ENCODE assay signal across 7 cellular contexts in genomic region chr15:55741592-55742497, GRCh38. TPM values are rescaled to one million over a fixed set of nuclear protein-coding genes. Genes with fewer than 3 reads are reported as not detected.
DNase-seq lines count a peak whose midpoint lies in the region; FAIRE-seq and TF ChIP-seq lines count a peak whose summit lies in the region.

No MANE protein-coding gene starts in this region.

- no peak overlapping the region for H4K5ac ChIP-seq in H1 (ENCODE audit: insufficient read length, low read depth, low read length)

- no peak for TF ChIP-seq POLR2A in H1 (IDR thresholded peaks at IDR 0.05; ENCODE audit: control extremely low read depth in 1 of 2, low read depth in 2 of 2, low read length in 2 of 2)
- no peak for TF ChIP-seq POLR2A in H54 (IDR thresholded peaks at IDR 0.05; ENCODE audit: low read depth, low read length)

- H3K9me3 ChIP-seq in OCI-LY3 (ENCODE audit: insufficient read depth, low read length): no peaks in the 10 kb centered on the region
- H3K9me3 ChIP-seq in H1 (ENCODE audit: insufficient read depth in 2 of 2, low read depth in 1 of 2, low read length in 1 of 2): no peaks in the 10 kb centered on the region
- no peaks in the 10 kb centered on the region for H3K9me3 ChIP-seq in muscle layer of colon (ENCODE audit: low read length)

- no peak for TF ChIP-seq RAD21 in H1 (IDR thresholded peaks at IDR 0.05 in 1 of 2, conservative IDR thresholded peaks at IDR 0.05 in 1 of 2; ENCODE audit: low read depth in 2 of 2, low read length in 2 of 2)

- H2BK12ac ChIP-seq in H1 (ENCODE audit: low read depth, low read length): no peak overlapping the region

- H3K27ac ChIP-seq in OCI-LY3 (ENCODE audit: low read length): no peak overlapping the region
- no peak overlapping the region for H3K27ac ChIP-seq in H1 (ENCODE audit: low read depth, low read length)
- H3K27ac ChIP-seq in muscle layer of colon (ENCODE audit: low read depth, low read length): peak overlapping the region; percentile 39

- H3K23ac ChIP-seq in H1 (ENCODE audit: insufficient read length): no peak overlapping the region

- H3K36me3 ChIP-seq in H7 (replicated peaks; ENCODE audit: control insufficient read depth, insufficient read depth, low read length) (no peaks in the 10 kb centered on the region), OCI-LY3 (replicated peaks; ENCODE audit: low read depth, low read length) (no peaks in the 10 kb centered on the region), H1 (ENCODE audit: control insufficient read depth in 2 of 4, insufficient read depth in 4 of 4, low read length in 3 of 4) (peaks cover 0 to 3% (median 0%) of the 10 kb centered on the region in 4 experiments; a peak in 1 of 8 replicates), muscle layer of colon (ENCODE audit: insufficient read depth, low read length) (no peaks in the 10 kb centered on the region)

- H3K14ac ChIP-seq in H1 (ENCODE audit: insufficient read length): no peak overlapping the region

- H2BK20ac ChIP-seq in H1 (ENCODE audit: low read length): no peak overlapping the region

- WGBS in H1 (ENCODE audit: extremely low coverage in 1 of 2, insufficient coverage in 1 of 2, insufficient read length in 1 of 2, insufficient replicate concordance in 2 of 2, low coverage in 1 of 2, low lambda C conversion rate in 2 of 2, missing lambda C conversion rate in 1 of 2), 2 experiments: 6% methylated on average over 46 of the region's 46 CpGs; no CpG with 5 or more reads in 1 of the 2 experiments

- H2BK5ac ChIP-seq in H1 (ENCODE audit: low read depth, low read length): no peak overlapping the region

- H3K27me3 ChIP-seq in H7 (ENCODE audit: control insufficient read depth, insufficient read depth, low read length): peaks cover 86% of the 10 kb centered on the region
- H3K27me3 ChIP-seq in OCI-LY3 (ENCODE audit: low read depth, low read length): 0 out of 2 replicates have a peak, but pooled peaks cover 3% of the 10 kb centered on the region
- peaks cover 67 to 91% (median 86%) of the 10 kb centered on the region in 4 experiments for H3K27me3 ChIP-seq in H1 (replicated peaks in 1 of 4; ENCODE audit: control insufficient read depth in 3 of 4, extremely low read depth in 1 of 4, insufficient read depth in 3 of 4, low read length in 3 of 4)
- peaks cover 20 to 23% of the 10 kb centered on the region in 2 donors for H3K27me3 ChIP-seq in muscle layer of colon (ENCODE audit: control insufficient read depth in 1 of 2, insufficient read depth in 2 of 2, low read length in 2 of 2)

- H2BK120ac ChIP-seq in H1 (replicated peaks; ENCODE audit: low read depth, low read length): no peak overlapping the region

- no peak overlapping the region for H3K4ac ChIP-seq in H1 (replicated peaks; ENCODE audit: insufficient read length, low read depth, low read length)

- peak overlapping the region; percentile 32 for H3K4me2 ChIP-seq in OCI-LY3 (ENCODE audit: low read length)
- peak overlapping the region; percentile 57 to 89 for H3K4me2 ChIP-seq in H1 (ENCODE audit: insufficient read depth in 1 of 2, low read depth in 2 of 2, low read length in 2 of 2)

- POLR2A ChIA-PET in H1 (lab: Charles Lee; ENCODE audit: partially characterized antibody): no interaction called here

- TF ChIP-seq EP300 in H1 (IDR thresholded peaks at IDR 0.05; ENCODE audit: borderline replicate concordance in 1 of 2, low read depth in 2 of 2, low read length in 2 of 2): no peak

- no peaks in the 10 kb centered on the region for H4K20me1 ChIP-seq in OCI-LY3 (ENCODE audit: insufficient read depth, low read length)
- peaks cover 10 to 22% of the 10 kb centered on the region in 2 experiments for H4K20me1 ChIP-seq in H1 (replicated peaks in 1 of 2; ENCODE audit: control insufficient read depth in 1 of 2, insufficient read depth in 2 of 2, low read length in 2 of 2)

- no peak overlapping the region for H3K9ac ChIP-seq in OCI-LY3 (ENCODE audit: low read length)
- H3K9ac ChIP-seq in H1 (replicated peaks in 1 of 4; ENCODE audit: extremely low read depth in 1 of 4, low read depth in 3 of 4, low read length in 3 of 4): peak overlapping the region in 2 of 4 experiments; percentile 68 to 83; a peak in 3 of 7 replicates
- H3K9ac ChIP-seq in muscle layer of colon (ENCODE audit: low read length): no peak overlapping the region

- no peaks in the 10 kb centered on the region for H3K79me1 ChIP-seq in H1 (ENCODE audit: low read depth, low read length)

- CTCF ChIA-PET in H1 (lab: Charles Lee; ENCODE audit: partially characterized antibody): interaction anchor here (0.5 to 2.1 kb wide), 3 partner anchors 32 to 503 kb away, joined by 3 to 4 read pairs (median 3); no protein-coding TSS in a partner anchor

- H4K8ac ChIP-seq in H1 (ENCODE audit: extremely low read depth, insufficient read depth, low read length): peak overlapping the region; percentile 93; the same call in 1 of the 2 replicates

- no peak overlapping the region for H4K91ac ChIP-seq in H1 (replicated peaks; ENCODE audit: insufficient read length, low read length)

- TF ChIP-seq CTCF in OCI-LY3 (IDR thresholded peaks at IDR 0.05; ENCODE audit: low read depth, low read length): no peak
- no peak; a peak in 1 of 4 replicates for TF ChIP-seq CTCF in H1 (IDR thresholded peaks at IDR 0.05; ENCODE audit: control extremely low read depth in 1 of 3, insufficient read depth in 1 of 3, low read depth in 1 of 3, low read length in 3 of 3)

- H3K4me3 ChIP-seq in H7 (ENCODE audit: insufficient read depth, low read depth, low read length) (peak overlapping the region; percentile 57), OCI-LY3 (ENCODE audit: low read length) (peak overlapping the region; percentile 48), H1 (ENCODE audit: extremely low read depth in 1 of 4, insufficient read depth in 2 of 4, low read depth in 3 of 4, low read length in 4 of 4) (peak overlapping the region; percentile 34 to 78 (median 52)), muscle layer of colon (ENCODE audit: low read depth in 1 of 2, low read length in 2 of 2) (peak overlapping the region; percentile 62)

- no peak overlapping the region for H3K18ac ChIP-seq in H1 (ENCODE audit: extremely low read depth, low read length)

- no peaks in the 10 kb centered on the region for H3K4me1 ChIP-seq in OCI-LY3 (ENCODE audit: low read length)
- peaks cover 0 to 5% (median 2%) of the 10 kb centered on the region in 4 experiments; a peak in 4 of 7 replicates for H3K4me1 ChIP-seq in H1 (replicated peaks in 1 of 4; ENCODE audit: control insufficient read depth in 3 of 4, insufficient read depth in 4 of 4, low read length in 3 of 4)
- peaks cover 18% of the 10 kb centered on the region for H3K4me1 ChIP-seq in muscle layer of colon (ENCODE audit: insufficient read depth, low read length)

- no peak overlapping the region for H3K56ac ChIP-seq in H1 (replicated peaks; ENCODE audit: insufficient read length, low read depth, low read length)

- DNase-seq in H7: peak; percentile 72
- peak in 1 of 2 experiments; percentile 60 for DNase-seq in H1 (ENCODE audit: low read depth in 1 of 2, low spot score in 2 of 2)
- DNase-seq in SW480 (ENCODE audit: low spot score): no peak
- DNase-seq in GM19238 (ENCODE audit: insufficient read length, low spot score): no peak
- DNase-seq in H54 (ENCODE audit: insufficient read length, low spot score): no peak

- H3K79me2 ChIP-seq in OCI-LY3 (ENCODE audit: low read length): no peaks in the 10 kb centered on the region
- H3K79me2 ChIP-seq in H1 (ENCODE audit: control insufficient read depth in 1 of 2, insufficient read depth in 2 of 2, low read length in 2 of 2): no peaks in the 10 kb centered on the region

- H2AK5ac ChIP-seq in H1 (ENCODE audit: low read depth, low read length): no peak overlapping the region

- H3K23me2 ChIP-seq in H1 (ENCODE audit: low read depth, low read length): peaks cover 5% of the 10 kb centered on the region; the same call in 1 of the 2 replicates

- H2AFZ ChIP-seq in OCI-LY3 (ENCODE audit: low read depth, low read length): no peak overlapping the region
- H2AFZ ChIP-seq in H1 (ENCODE audit: low read length): no peak overlapping the region

- FAIRE-seq in H1 (lab: Jason Lieb, UNC) (peak; percentile 86), H54 (lab: Jason Lieb, UNC) (no peak)

- no peak overlapping the region for H2BK15ac ChIP-seq in H1 (ENCODE audit: low read length)

TF ChIP-seq in H1, 55 proteins besides CTCF, POLR2A, EP300 and RAD21:
- 0 out of 2 replicates have a peak, but pooled peaks have one; percentile 43 for TF ChIP-seq RBBP5 (IDR thresholded peaks at IDR 0.05; ENCODE audit: borderline replicate concordance, low read depth, low read length)
- TF ChIP-seq CHD2 (IDR thresholded peaks at IDR 0.05; ENCODE audit: low read length): no peak
- peak; percentile 61 for TF ChIP-seq RNF2 (IDR thresholded peaks at IDR 0.05; ENCODE audit: borderline replicate concordance, low read depth, low read length, missing control alignments, poor library complexity, severe bottlenecking)
- TF ChIP-seq POLR2AphosphoS5 (IDR thresholded peaks at IDR 0.05; ENCODE audit: low read depth, low read length): peak; percentile 26; the same call in 1 of the 2 replicates
- peak; percentile 89 for TF ChIP-seq EZH2 (IDR thresholded peaks at IDR 0.05; ENCODE audit: low read depth, low read length, severe bottlenecking)
- no peak for TF ChIP-seq CBX5 (IDR thresholded peaks at IDR 0.05; ENCODE audit: low read depth, low read length)
- 0 out of 2 replicates have a peak, but pooled peaks have one; percentile 30 for TF ChIP-seq YY1 (IDR thresholded peaks at IDR 0.05; ENCODE audit: low read depth, low read length)
- TF ChIP-seq MAX (IDR thresholded peaks at IDR 0.05): 0 out of 2 replicates have a peak, but pooled peaks have one; percentile 35
- 0 out of 2 replicates have a peak, but pooled peaks have one; percentile 34 for TF ChIP-seq CBX8 (IDR thresholded peaks at IDR 0.05; ENCODE audit: borderline replicate concordance, low read depth, low read length)
- TF ChIP-seq EGR1 (IDR thresholded peaks at IDR 0.05; ENCODE audit: borderline replicate concordance, low read depth, low read length): no peak
- peak; percentile 48 for TF ChIP-seq ASH2L (IDR thresholded peaks at IDR 0.05; ENCODE audit: low read length)

RNA-seq across cellular contexts. Expression of gene PRTG, which starts 1.1 kb away (rescaled TPM):
- total RNA-seq in H7 (2014; rRNA removed; shearing (Covaris generic)): 2.0 and 2.9 TPM in 2 replicates
- 3.2 and 3.4 TPM in 2 replicates for total RNA-seq in H1 (2021; fragmentation: NEBNext Ultra II Directional; extraction: Animal tissue kit (Norgen Biotek cat#: 25700))
- polyA plus RNA-seq in H1 (2011; rRNA removed): 2.1 and 3.1 TPM in 2 replicates
- polyA plus RNA-seq in H1 (2011; cell fraction: cytosol; rRNA removed): 2.6 TPM
- polyA plus RNA-seq in H1 (2011; cell fraction: nucleus; rRNA removed): 4.0 TPM
- 1.9 to 3.3 TPM (median 2.6 TPM) in 4 replicates for polyA plus RNA-seq in H1 (2012, experiment 1 of 2)
- 0.35 TPM for polyA plus RNA-seq in H1 (2012, experiment 2 of 2)
- 4.5 TPM for polyA plus RNA-seq in H1 (2013, experiment 1 of 2)
- 3.4 TPM for polyA plus RNA-seq in H1 (2013, experiment 2 of 2)
- 8.5 and 15.2 TPM in 2 replicates for polyA minus RNA-seq in H1 (2011; rRNA and poly(A)+ RNA removed)
- 6.4 TPM for polyA minus RNA-seq in H1 (2011; cell fraction: cytosol; rRNA and poly(A)+ RNA removed)
- 18.8 TPM for polyA minus RNA-seq in H1 (2011; cell fraction: nucleus; rRNA and poly(A)+ RNA removed)
